ENCODE assay signal across 29 cellular contexts in genomic region chrX:47175588-47175980, GRCh38.
"Had no signal": no experiment of that assay in that cellular context is flagged by ENCODE, and none has a peak within 500 bp of the region (broad histone marks: within the 10 kb centered on the region; RNA-seq: fewer than 3 reads in every experiment).

No MANE protein-coding gene starts in this region.

- H3K4me1 Mint-ChIP-seq: activated naive CD8-positive, alpha-beta T cell treated with anti-CD3 and anti-CD28 coated beads for 36 hours; brain; mesothelial cell of epicardium; neural crest cell had no signal

- H3K4me1 ChIP-seq: adrenal gland, pancreas, psoas muscle, upper lobe of right lung had no signal

- ATAC-seq: activated T-cell treated with anti-CD3 and anti-CD28 coated beads, Interleukin-2, amount 50 U/mL, for 4 hours; activated T-helper 17 cell treated with anti-CD3 and anti-CD28 coated beads, Interleukin-2, amount 50 U/mL, for 72 hours; pancreas; psoas muscle; upper lobe of right lung had no signal

- DNase-seq: activated CD4-positive, alpha-beta memory T cell treated with anti-CD3 and anti-CD28 coated beads for 36 hours; activated CD4-positive, alpha-beta T cell treated with anti-CD3 and anti-CD28 coated beads for 4 hours; activated CD8-positive, alpha-beta memory T cell treated with anti-CD3 and anti-CD28 coated beads, Interleukin-2, amount 50 U/mL, for 4 hours; activated naive CD4-positive, alpha-beta T cell; activated naive CD8-positive, alpha-beta T cell treated with anti-CD3 and anti-CD28 coated beads for 36 hours; activated T-cell treated with anti-CD3 and anti-CD28 coated beads, Interleukin-2, amount 50 U/mL, for 4 hours; cortex of kidney; esophagus squamous epithelium; foreskin melanocyte; left ventricle myocardium inferior; mammary epithelial cell; naive B cell; nucleus accumbens; psoas muscle; stimulated activated naive CD4-positive, alpha-beta T cell; T-helper 1 cell; tibial artery; upper lobe of right lung had no signal

- H3K36me3 ChIP-seq: cardiac muscle cell had no signal

- H3K4me3 ChIP-seq: adrenal gland, cardiac muscle cell, esophagus squamous epithelium, left ventricle myocardium inferior, pancreas, psoas muscle, suprapubic skin, tibial artery, upper lobe of right lung had no signal

- H3K27me3 ChIP-seq: cardiac muscle cell, esophagus squamous epithelium, pancreas, suprapubic skin, tibial artery, upper lobe of right lung had no signal

- H3K27ac Mint-ChIP-seq: activated CD4-positive, alpha-beta memory T cell treated with anti-CD3 and anti-CD28 coated beads for 36 hours; activated naive CD8-positive, alpha-beta T cell treated with anti-CD3 and anti-CD28 coated beads for 36 hours; activated T-helper 17 cell treated with anti-CD3 and anti-CD28 coated beads, Interleukin-2, amount 50 U/mL, for 72 hours; brain; mesothelial cell of epicardium had no signal

- FAIRE-seq: islet of Langerhans, pancreas had no signal

- H3K9me3 ChIP-seq: adrenal gland, esophagus squamous epithelium, left ventricle myocardium inferior, pancreas, psoas muscle, suprapubic skin, tibial artery, upper lobe of right lung had no signal

- H3K9me3 Mint-ChIP-seq: activated CD4-positive, alpha-beta memory T cell treated with anti-CD3 and anti-CD28 coated beads for 36 hours; activated naive CD8-positive, alpha-beta T cell treated with anti-CD3 and anti-CD28 coated beads for 36 hours; activated T-cell treated with anti-CD3 and anti-CD28 coated beads, Interleukin-2, amount 50 U/mL, for 4 hours; activated T-helper 17 cell treated with anti-CD3 and anti-CD28 coated beads, Interleukin-2, amount 50 U/mL, for 72 hours; naive B cell; neural crest cell had no signal

- H3K27me3 Mint-ChIP-seq: activated CD4-positive, alpha-beta memory T cell treated with anti-CD3 and anti-CD28 coated beads for 36 hours; activated naive CD8-positive, alpha-beta T cell treated with anti-CD3 and anti-CD28 coated beads for 36 hours; activated T-helper 17 cell treated with anti-CD3 and anti-CD28 coated beads, Interleukin-2, amount 50 U/mL, for 72 hours had no signal

- H3K27ac ChIP-seq: adrenal gland, cardiac muscle cell, epithelial cell of prostate, esophagus squamous epithelium, left ventricle myocardium inferior, pancreas, psoas muscle, suprapubic skin, tibial artery, upper lobe of right lung, VCaP had no signal

- H3K4me3 Mint-ChIP-seq: activated CD4-positive, alpha-beta memory T cell treated with anti-CD3 and anti-CD28 coated beads for 36 hours; activated naive CD8-positive, alpha-beta T cell treated with anti-CD3 and anti-CD28 coated beads for 36 hours; activated T-cell treated with anti-CD3 and anti-CD28 coated beads, Interleukin-2, amount 50 U/mL, for 4 hours; activated T-helper 17 cell treated with anti-CD3 and anti-CD28 coated beads, Interleukin-2, amount 50 U/mL, for 72 hours; brain; mesothelial cell of epicardium; neural crest cell had no signal
